ENCODE assay signal across 8 cellular contexts in genomic region chr9:128881884-128882676, GRCh38. TPM values are rescaled to one million over a fixed set of nuclear protein-coding genes. Genes with fewer than 3 reads are reported as not detected.
DNase-seq lines count a peak whose midpoint lies in the region; ATAC-seq and TF ChIP-seq lines count a peak whose summit lies in the region.

TSS of gene KYAT1 (minus strand) at chr9:128881950. CDS start at chr9:128845405, 36,545 bp downstream.
TSS of gene LRRC8A (plus strand) at chr9:128882133. CDS start at chr9:128907165, 25,032 bp downstream.

- H3K9ac ChIP-seq in DND-41 (ENCODE audit: low read depth, low read length) (peak within 1 kb of the TSS; percentile 85), muscle layer of colon (ENCODE audit: low read length) (peak within 1 kb of the TSS; percentile 100)

- H3K27me3 ChIP-seq in DND-41 (ENCODE audit: insufficient read depth, low read length, poor library complexity) (no peaks in the 10 kb centered on the region), Peyer's patch (no peaks in the 10 kb centered on the region), esophagus (ENCODE audit: control insufficient read depth in 1 of 2, insufficient read depth in 2 of 2, low read length in 2 of 2) (no peaks in the 10 kb centered on the region), muscle layer of colon (ENCODE audit: control insufficient read depth in 1 of 2, insufficient read depth in 2 of 2, low read length in 2 of 2) (no peaks in the 10 kb centered on the region)

- DNase-seq in DND-41 (peak; percentile 98), Peyer's patch (peak; percentile 97 to 99 (median 99))
- peak; percentile 99 to 100 for DNase-seq in activated T-cell treated with anti-CD3 and anti-CD28 coated beads, Interleukin-2, amount 50 U/mL, for 48 hours
- DNase-seq in stimulated activated CD8-positive, alpha-beta memory T cell treated with anti-CD3 and anti-CD28 coated beads, Interleukin-7, amount 100 ng/mL, for 1 hour (ENCODE audit: low read depth in 2 of 2), result peak; percentile 97 to 98

- H3K4me3 ChIP-seq in DND-41 (ENCODE audit: low read depth in 1 of 2, low read length in 2 of 2) (peak within 1 kb of the TSS; percentile 95 to 96), Peyer's patch (peak within 1 kb of the TSS; percentile 81 to 100 (median 98)), esophagus (ENCODE audit: low read depth in 1 of 2, low read length in 2 of 2) (peak within 1 kb of the TSS; percentile 82 to 86), muscle layer of colon (ENCODE audit: low read depth in 1 of 2, low read length in 2 of 2) (peak within 1 kb of the TSS; percentile 82 to 99)

- ATAC-seq in DND-41 (ENCODE audit: insufficient read depth, low read depth) (peak; percentile 92), GM21825 (IDR thresholded peaks at IDR 0.05; ENCODE audit: unreplicated experiment) (peak; percentile 78)

- peak within 1 kb of the TSS; percentile 89 for H2AFZ ChIP-seq in DND-41 (ENCODE audit: low read depth, low read length)

- H3K36me3 ChIP-seq in DND-41 (ENCODE audit: insufficient read depth, low read length) (peaks cover 20% of the 10 kb centered on the region), KOPT-K1 (ENCODE audit: insufficient read depth, low read length) (peaks cover 11% of the 10 kb centered on the region; the same call in 1 of the 2 replicates), Peyer's patch (peaks cover 0 to 10% (median 0%) of the 10 kb centered on the region in 3 donors), esophagus (ENCODE audit: control insufficient read depth in 2 of 2, insufficient read depth in 2 of 2, low read length in 1 of 2) (peaks cover 4 to 8% of the 10 kb centered on the region in 2 donors), muscle layer of colon (ENCODE audit: insufficient read depth, low read length) (peaks cover 12% of the 10 kb centered on the region)

- peaks cover 69% of the 10 kb centered on the region for H3K79me2 ChIP-seq in DND-41 (ENCODE audit: insufficient read depth, low read length)

- no peak for TF ChIP-seq CTCF in DND-41 (IDR thresholded peaks at IDR 0.05; ENCODE audit: borderline replicate concordance, extremely low read depth, low read length, poor library complexity, severe bottlenecking)
- TF ChIP-seq CTCF in Peyer's patch (IDR thresholded peaks at IDR 0.05), result peak in 1 of 6 experiments; percentile 34

- TF ChIP-seq POLR2A in Peyer's patch (IDR thresholded peaks at IDR 0.05), result peak; percentile 61 to 73

- H3K4me1 ChIP-seq in DND-41 (ENCODE audit: insufficient read depth, low read length) (peaks cover 26% of the 10 kb centered on the region), Peyer's patch (peaks cover 0 to 32% (median 8%) of the 10 kb centered on the region in 4 donors), esophagus (ENCODE audit: control insufficient read depth in 2 of 2, insufficient read depth in 2 of 2, low read length in 1 of 2) (peaks cover 8 to 25% of the 10 kb centered on the region in 2 donors), muscle layer of colon (ENCODE audit: insufficient read depth, low read length) (peaks cover 33% of the 10 kb centered on the region)

- H3K27ac ChIP-seq in DND-41 (ENCODE audit: low read length) (peak within 1 kb of the TSS; percentile 88), KOPT-K1 (ENCODE audit: low read depth, low read length, poor library complexity, severe bottlenecking) (peak within 1 kb of the TSS; percentile 75), Peyer's patch (peak within 1 kb of the TSS; percentile 93 to 99 (median 96)), esophagus (ENCODE audit: low read depth in 2 of 2, low read length in 1 of 2) (peak within 1 kb of the TSS; percentile 95 to 96), muscle layer of colon (ENCODE audit: low read depth, low read length) (peak within 1 kb of the TSS; percentile 89)

- H3K9me3 ChIP-seq in DND-41 (ENCODE audit: insufficient read depth, low read length, severe bottlenecking) (no peaks in the 10 kb centered on the region), KOPT-K1 (ENCODE audit: insufficient read depth, low read length, poor library complexity, severe bottlenecking) (no peaks in the 10 kb centered on the region), Peyer's patch (no peaks in the 10 kb centered on the region), esophagus (ENCODE audit: control insufficient read depth in 2 of 2, insufficient read depth in 1 of 2, low read depth in 1 of 2, low read length in 1 of 2) (no peaks in the 10 kb centered on the region), muscle layer of colon (ENCODE audit: low read length) (no peaks in the 10 kb centered on the region)

- 1% methylated on average over 58 to 70 of the region's 70 CpGs for WGBS in esophagus, 2 donors

- peaks cover 7% of the 10 kb centered on the region; the same call in 1 of the 2 replicates for H4K20me1 ChIP-seq in DND-41 (ENCODE audit: insufficient read depth, low read length)

- H3K4me2 ChIP-seq in DND-41 (ENCODE audit: insufficient read depth, low read length), result peak within 1 kb of the TSS; percentile 92

RNA-seq across cellular contexts. Expression of gene KYAT1, which starts in this region (rescaled TPM):
- total RNA-seq in Peyer's patch, result 10 to 100 TPM in 1 of 4 donors, 1 to 10 TPM in 3; 4.6 to 14.9 (median 8.7) TPM
- polyA plus RNA-seq in esophagus, result 1 to 10 TPM; 4.0 to 6.7 TPM

RNA-seq across cellular contexts. Expression of gene LRRC8A, which starts in this region (rescaled TPM):
- 10 to 100 TPM; 20.0 to 39.2 (median 27.0) TPM for total RNA-seq in Peyer's patch
- 10 to 100 TPM; 38.5 to 55.6 TPM for polyA plus RNA-seq in esophagus

Comparison
In these comparisons a context has a peak if more than half of its experiments do, and no peak if none do; other contexts are left out.
1. Peak in every context shown above with its lines: DNase-seq, ATAC-seq, H3K4me3 ChIP-seq and H3K27ac ChIP-seq.